ENCODE assay signal across 27 cellular contexts in the genomic region with DNA sequence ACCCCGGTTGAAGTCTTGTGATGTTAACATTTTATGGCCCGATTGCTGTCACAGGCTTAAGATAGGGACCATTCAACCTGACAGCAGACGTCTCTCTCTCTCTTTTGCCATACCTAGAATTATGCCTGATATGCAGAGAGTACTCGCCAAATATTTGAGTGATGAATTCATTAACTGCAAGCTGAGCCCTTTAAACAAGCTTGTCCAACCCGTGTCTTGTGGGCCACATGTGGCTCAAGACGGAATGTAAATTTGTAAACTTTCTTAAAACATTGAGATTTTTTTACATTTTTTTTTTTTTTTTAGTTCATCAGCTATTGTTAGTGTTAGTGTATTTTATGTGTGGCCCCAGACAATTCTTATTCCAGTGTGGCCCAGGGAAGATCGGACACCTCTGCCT.
DNase-seq lines count a peak whose midpoint lies in the region; ATAC-seq and TF ChIP-seq lines count a peak whose summit lies in the region.
"Had no signal": no experiment of that assay in that cellular context is flagged by ENCODE, and none has a peak within 500 bp of the region (broad histone marks: within the 10 kb centered on the region; RNA-seq: fewer than 3 reads in every experiment).

No MANE protein-coding gene starts in this region.

- H4K8ac ChIP-seq in IMR-90 (ENCODE audit: low read depth in 2 of 2, low read length in 2 of 2) = peak overlapping the region; percentile 95 to 98

- peak; percentile 52 for ATAC-seq in IMR-90 (ENCODE audit: low read depth)
- ATAC-seq: body of pancreas; CD8-positive, alpha-beta T cell; foreskin keratinocyte; right lobe of liver; stimulated activated memory B cell treated with anti-CD40 and anti-IgM and Interleukin-4, amounts not matched to agents 10 μg/mL and 1 μg/mL and 100 μg/mL, for 72 hours; T-helper 17 cell had no signal

- H2BK120ac ChIP-seq in IMR-90 (ENCODE audit: low read depth, low read length) = peak overlapping the region; percentile 100

- H3K79me1 ChIP-seq in IMR-90 (ENCODE audit: low read depth in 1 of 2, low read length in 2 of 2) = peaks cover 28 to 76% of the 10 kb centered on the region in 2 experiments

- dilution Hi-C loops in IMR-90 (cut with HindIII; ENCODE audit: low sequenced_read_pairs, unreplicated experiment) = no loop called here

- peak overlapping the region; percentile 99; the same call in 2 of the 3 replicates for H2BK15ac ChIP-seq in IMR-90 (ENCODE audit: low read depth, low read length)

- peaks cover 18% of the 10 kb centered on the region for H3K36me3 ChIP-seq in IMR-90 (ENCODE audit: control insufficient read depth, insufficient read depth, low read length)
- H3K36me3 ChIP-seq: neural progenitor cell, right lobe of liver had no signal

- H4K20me1 ChIP-seq in IMR-90 (ENCODE audit: insufficient read depth, low read length) = no peaks in the 10 kb centered on the region

- no peak for TF ChIP-seq RAD21 in IMR-90 (IDR thresholded peaks at IDR 0.05; ENCODE audit: low read length)

- in situ Hi-C loops in IMR-90 (cut with MboI; ENCODE audit: low sequenced_read_pairs) = no loop called here

- peaks cover 67% of the 10 kb centered on the region for H3K4me1 ChIP-seq in IMR-90 (ENCODE audit: control insufficient read depth, insufficient read depth, low read length)
- H3K4me1 ChIP-seq: body of pancreas, neural progenitor cell, parathyroid adenoma had no signal

- H3K27ac ChIP-seq in IMR-90 (ENCODE audit: insufficient read depth, low read length) = peak overlapping the region; percentile 100
- no peak overlapping the region for H3K27ac ChIP-seq in substantia nigra (ENCODE audit: low read depth, low read length, poor library complexity, severe bottlenecking)
- H3K27ac ChIP-seq: body of pancreas, foreskin keratinocyte, neural progenitor cell, parathyroid adenoma, right lobe of liver had no signal

- H3K9ac ChIP-seq in IMR-90 (ENCODE audit: low read depth, low read length) = peak overlapping the region; percentile 83
- H3K9ac ChIP-seq: neural progenitor cell, parathyroid adenoma, SK-N-SH had no signal

- H2AK5ac ChIP-seq in IMR-90 (ENCODE audit: low read depth, low read length) = peak overlapping the region; percentile 100

- no peaks in the 10 kb centered on the region for H3K9me3 ChIP-seq in IMR-90 (ENCODE audit: control insufficient read depth, insufficient read depth, low read length)
- H3K9me3 ChIP-seq: body of pancreas, right lobe of liver, SK-N-SH had no signal

- H3K56ac ChIP-seq in IMR-90 (ENCODE audit: extremely low read depth, insufficient read depth, low read length) = peak overlapping the region; percentile 96

- no TSS peak for BruUV-seq in IMR-90 (replicated peaks; lab: Mats Ljungman, UMichigan)

- peak overlapping the region; percentile 99 for H3K4ac ChIP-seq in IMR-90 (ENCODE audit: low read depth, low read length)

- H3K4me2 ChIP-seq in IMR-90 (ENCODE audit: low read depth, low read length) = peak overlapping the region; percentile 53
- H3K4me2 ChIP-seq: neural progenitor cell had no signal

- no CpG with 5 or more reads among the region's 7 CpGs for WGBS in IMR-90 (ENCODE audit: extremely low coverage in 2 of 2, insufficient read length in 1 of 2), 2 experiments

- CTCF ChIA-PET in IMR-90 (lab: Yijun Ruan, JAX) = no interaction called here

- no peaks in the 10 kb centered on the region for H3K27me3 ChIP-seq in IMR-90 (ENCODE audit: control insufficient read depth, insufficient read depth, low read length)
- H3K27me3 ChIP-seq: body of pancreas, foreskin keratinocyte, neural progenitor cell, right lobe of liver had no signal

- peak overlapping the region; percentile 100 for H4K91ac ChIP-seq in IMR-90 (ENCODE audit: insufficient read depth, low read depth, low read length)

- intact Hi-C loops in IMR-90 (cut with micrococcal nuclease) = loop anchor here (5.0 kb wide), 1 partner anchor 215 kb away; the partner anchor contains the start of gene THSD4

- POLR2A ChIA-PET in IMR-90 (lab: Charles Lee; ENCODE audit: unreplicated experiment) = interaction anchor here (0.6 kb wide), 1 partner anchor 38 kb away, joined by 3 read pairs; no protein-coding TSS in a partner anchor

- H3K4me3 ChIP-seq in IMR-90 (ENCODE audit: insufficient read depth, low read depth, low read length) (no peak overlapping the region), fibroblast of the aortic adventitia (ENCODE audit: low read depth, low read length) (no peak overlapping the region)
- H3K4me3 ChIP-seq: body of pancreas, neural progenitor cell, right lobe of liver had no signal

- H2BK20ac ChIP-seq in IMR-90 (ENCODE audit: low read depth, low read length) = peak overlapping the region; percentile 99

- H3K23ac ChIP-seq in IMR-90 (ENCODE audit: low read depth, low read length) = peak overlapping the region; percentile 96

- H2AK9ac ChIP-seq in IMR-90 (replicated peaks; ENCODE audit: low read depth, low read length, poor library complexity) = peak overlapping the region; percentile 88

- no peak overlapping the region for H2AFZ ChIP-seq in IMR-90 (replicated peaks; ENCODE audit: low read length, poor library complexity)
- H2AFZ ChIP-seq: neural progenitor cell, parathyroid adenoma had no signal

- H3K18ac ChIP-seq in IMR-90 (ENCODE audit: low read depth, low read length) = peak overlapping the region; percentile 100

- H2BK5ac ChIP-seq in IMR-90 (ENCODE audit: low read depth, low read length, poor library complexity, severe bottlenecking) = peak overlapping the region; percentile 100

- H4K5ac ChIP-seq in IMR-90 (ENCODE audit: low read depth, low read length) = peak overlapping the region; percentile 100

- TF ChIP-seq CTCF in IMR-90 (conservative IDR thresholded peaks at IDR 0.05; ENCODE audit: low read depth, low read length) = no peak
- TF ChIP-seq CTCF in fibroblast of the aortic adventitia (IDR thresholded peaks at IDR 0.05; ENCODE audit: insufficient read depth, low read length) = no peak

- DNase-seq in AG08396 (ENCODE audit: low spot score) = peak; percentile 57
- peak; percentile 89 for DNase-seq in IMR-90
- DNase-seq in fibroblast of the aortic adventitia (ENCODE audit: low read depth) = peak; percentile 20
- peak; percentile 94 for DNase-seq in iris pigment epithelial cell (ENCODE audit: low read depth)
- DNase-seq in activated CD4-positive, alpha-beta T cell treated with anti-CD3 and anti-CD28 coated beads, Interleukin-2, amount 50 U/mL, for 1 hour = no peak
- no peak for DNase-seq in stimulated activated CD4-positive, alpha-beta T cell treated with anti-CD3 and anti-CD28 coated beads, Interleukin-2, amount 100 ng/mL, for 48 hours
- no peak for DNase-seq in DMS 273 treated with DMSO at 0.1 percent for 48 hours (lab: John Stamatoyannopoulos, UW)
- no peak for DNase-seq in substantia nigra (lab: John Stamatoyannopoulos, UW)
- DNase-seq: activated CD4-positive, alpha-beta T cell treated with anti-CD3 and anti-CD28 coated beads for 1 hour; activated effector memory CD4-positive, alpha-beta T cell treated with Interleukin-2 at 50 U/mL for 16 hours; activated T-cell treated with anti-CD3 and anti-CD28 coated beads for 4 hours; body of pancreas; CD8-positive, alpha-beta T cell; cerebellar nuclear complex; foreskin keratinocyte; mammary epithelial cell; NCI-H146; NCI-H510A; right lobe of liver; RPMI8226; SK-N-SH; stimulated activated CD4-positive, alpha-beta T cell treated with anti-CD3 and anti-CD28 coated beads, Interleukin-12 subunit alpha, Interleukin-12 subunit beta, amount 100 ng/mL, for 4 hours; stimulated activated CD4-positive, alpha-beta T cell treated with anti-CD3 and anti-CD28 coated beads, Interleukin-4, amount 100 ng/mL, for 4 hours; T-helper 17 cell had no signal

- no peak for TF ChIP-seq POLR2A in IMR-90 (IDR thresholded peaks at IDR 0.05; ENCODE audit: low read depth, low read length)

- peak overlapping the region; percentile 98 for H3K14ac ChIP-seq in IMR-90 (replicated peaks; ENCODE audit: low read depth, low read length)

- H3K9me1 ChIP-seq in IMR-90 (ENCODE audit: insufficient read depth, low read length) = peaks cover 55% of the 10 kb centered on the region

TF ChIP-seq in IMR-90, 13 proteins besides CTCF, POLR2A, EP300 and RAD21:
- TF ChIP-seq CHD1 (IDR thresholded peaks at IDR 0.05; ENCODE audit: low read depth, low read length) (no peak), FOS (IDR thresholded peaks at IDR 0.05; ENCODE audit: low read depth, low read length) (no peak), MAZ (IDR thresholded peaks at IDR 0.05; ENCODE audit: borderline replicate concordance, low read depth, low read length) (no peak), BHLHE40 (IDR thresholded peaks at IDR 0.05; ENCODE audit: low read depth, low read length) (0 out of 2 replicates have a peak, but pooled peaks have one; percentile 37), MXI1 (IDR thresholded peaks at IDR 0.05; ENCODE audit: borderline replicate concordance, low read depth, low read length) (peak; percentile 27; the same call in 1 of the 2 replicates)
- TF ChIP-seq, protein P1, sequence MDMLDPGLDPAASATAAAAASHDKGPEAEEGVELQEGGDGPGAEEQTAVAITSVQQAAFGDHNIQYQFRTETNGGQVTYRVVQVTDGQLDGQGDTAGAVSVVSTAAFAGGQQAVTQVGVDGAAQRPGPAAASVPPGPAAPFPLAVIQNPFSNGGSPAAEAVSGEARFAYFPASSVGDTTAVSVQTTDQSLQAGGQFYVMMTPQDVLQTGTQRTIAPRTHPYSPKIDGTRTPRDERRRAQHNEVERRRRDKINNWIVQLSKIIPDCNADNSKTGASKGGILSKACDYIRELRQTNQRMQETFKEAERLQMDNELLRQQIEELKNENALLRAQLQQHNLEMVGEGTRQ (IDR thresholded peaks at IDR 0.05; ENCODE audit: low read depth, low read length) = peak; percentile 60; the same call in 1 of the 2 replicates

Comparison
In these comparisons a context has a peak if more than half of its experiments do, and no peak if none do; other contexts are left out.
1. DNase-seq: peak in AG08396 (single experiment), IMR-90 (single experiment), fibroblast of the aortic adventitia (single experiment) and iris pigment epithelial cell (single experiment); none in activated CD4-positive, alpha-beta T cell treated with anti-CD3 and anti-CD28 coated beads, Interleukin-2, amount 50 U/mL, for 1 hour (single experiment), stimulated activated CD4-positive, alpha-beta T cell treated with anti-CD3 and anti-CD28 coated beads, Interleukin-2, amount 100 ng/mL, for 48 hours (0 of 2), DMS 273 treated with DMSO at 0.1 percent for 48 hours (single experiment) and substantia nigra (0 of 49).